ENCODE assay signal across 12 cellular contexts in the genomic region with DNA sequence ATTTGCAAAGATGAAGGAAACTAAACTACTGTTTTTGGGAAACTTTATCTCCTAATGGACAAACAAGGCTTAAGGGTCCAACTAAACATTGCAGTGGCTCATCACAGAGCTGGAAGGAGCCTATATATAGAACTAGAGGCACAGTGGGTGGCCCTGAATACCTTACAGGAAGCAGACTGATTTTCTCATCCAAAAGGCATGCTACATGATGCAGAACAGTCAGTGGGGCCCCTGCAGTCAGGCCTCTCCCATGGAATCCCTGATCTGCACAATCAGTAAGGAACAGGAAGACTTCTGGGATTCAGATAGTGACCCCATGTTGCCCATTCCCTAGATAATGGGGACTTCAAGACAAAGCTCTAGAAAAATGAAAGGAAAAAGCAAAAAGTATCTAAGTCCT. TPM values are rescaled to one million over a fixed set of nuclear protein-coding genes. Genes with fewer than 3 reads are reported as not detected.
DNase-seq lines count a peak whose midpoint lies in the region; ATAC-seq and TF ChIP-seq lines count a peak whose summit lies in the region.
"Had no signal": no experiment of that assay in that cellular context is flagged by ENCODE, and none has a peak within 500 bp of the region (broad histone marks: within the 10 kb centered on the region; RNA-seq: fewer than 3 reads in every experiment).

No MANE protein-coding gene starts in this region.

- H3K4me3 ChIP-seq in AG04449 (ENCODE audit: low read depth, low read length) = no peak overlapping the region
- H3K4me3 ChIP-seq: HAP-1, prostate gland had no signal

- DNase-seq in AG04449 (ENCODE audit: low read depth, low spot score) (peak; percentile 72), H4 (ENCODE audit: low spot score) (peak; percentile 42), SW 1271 (lab: John Stamatoyannopoulos, UW) (peak; percentile 38 to 78), glomerular visceral epithelial cell (ENCODE audit: extremely low spot score) (peak; percentile 87), GM13976 (ENCODE audit: low spot score) (no peak)
- no peak for DNase-seq in stimulated activated CD4-positive, alpha-beta T cell treated with anti-CD3 and anti-CD28 coated beads, Interleukin-4, amount 100 ng/mL, for 1 hour
- DNase-seq in activated naive CD4-positive, alpha-beta T cell treated with anti-CD3 and anti-CD28 coated beads, Interleukin-2, amount 50 U/mL, for 16 hours = no peak
- DNase-seq: activated CD8-positive, alpha-beta memory T cell treated with anti-CD3 and anti-CD28 coated beads for 24 hours; NCI-H446 had no signal

- ATAC-seq in GM18502 (IDR thresholded peaks at IDR 0.05; ENCODE audit: poor library complexity, unreplicated experiment) = no peak

- no peak for TF ChIP-seq CTCF in AG04449 (IDR thresholded peaks at IDR 0.05; ENCODE audit: insufficient read depth, low read length, missing control alignments)
- TF ChIP-seq CTCF in GM13976 (IDR thresholded peaks at IDR 0.05; ENCODE audit: borderline replicate concordance, control extremely low read depth, extremely low read depth, insufficient read depth, missing control alignments) = no peak

- in situ Hi-C loops in GM13976 (cut with MboI; ENCODE audit: low sequenced_read_pairs, unreplicated experiment) = loop anchor here (25.0 kb wide), 2 partner anchors 280 to 555 kb away; a partner anchor contains a TSS

- CTCF ChIA-PET in AG04449 (lab: Yijun Ruan, JAX) = interaction anchor here (0.6 to 2.9 kb wide), 2 partner anchors 12 to 273 kb away, joined by 3 to 15 read pairs; no protein-coding TSS in a partner anchor

- POLR2A ChIA-PET in AG04449 (lab: Yijun Ruan, JAX) = interaction anchor here (1.2 kb wide), 1 partner anchor 37 kb away, joined by 6 read pairs; a partner anchor contains a TSS

RNA-seq across cellular contexts. Expression of a gene that starts 1.9 kb away (rescaled TPM):
- 29.6 and 34.4 TPM in 2 replicates for total RNA-seq in H4 (2014; rRNA removed; shearing (Covaris generic))

RNA-seq across cellular contexts. Expression of a gene that starts 37.4 kb away (rescaled TPM):
- total RNA-seq in H4 (2014; rRNA removed; shearing (Covaris generic)) = 114 and 182 TPM in 2 replicates

RNA-seq across cellular contexts. Expression of a gene that starts 56.6 kb away (rescaled TPM):
- 0.02 TPM in 1 of 2 replicates, not detected in the other for total RNA-seq in H4 (2014; rRNA removed; shearing (Covaris generic))

Comparison
In these comparisons a context has a peak if more than half of its experiments do, and no peak if none do; other contexts are left out.
1. DNase-seq: peak in AG04449 (single experiment), H4 (single experiment), SW 1271 (2 of 2) and glomerular visceral epithelial cell (single experiment); none in stimulated activated CD4-positive, alpha-beta T cell treated with anti-CD3 and anti-CD28 coated beads, Interleukin-4, amount 100 ng/mL, for 1 hour (single experiment), GM13976 (single experiment) and activated naive CD4-positive, alpha-beta T cell treated with anti-CD3 and anti-CD28 coated beads, Interleukin-2, amount 50 U/mL, for 16 hours (single experiment).